ENCODE assay signal across 6 cellular contexts in genomic region chr5:174563040-174563439, GRCh38.
A peak's percentile ranks its signal among the peaks of the same experiment; 100 is the strongest.
DNase-seq lines count a peak whose midpoint lies in the region; FAIRE-seq and TF ChIP-seq lines count a peak whose summit lies in the region.
"Not testable (repeated sequence)": the region's sequence is repeated elsewhere in the genome, so short reads cannot be mapped to it uniquely, and the experiment has no call there.

No MANE protein-coding gene starts in this region.

- H3K4me1 Mint-ChIP-seq in astrocyte (ENCODE audit: low read depth, unreplicated experiment), result not testable (repeated sequence)

- not testable (repeated sequence) for H3K27ac ChIP-seq in HEK293 (ENCODE audit: extremely low read depth, low read depth, low read length); astrocyte (ENCODE audit: low read depth, low read length)

- H3K9ac ChIP-seq in astrocyte (ENCODE audit: low read length), result not testable (repeated sequence)

- H3K4me2 ChIP-seq in astrocyte (ENCODE audit: low read length), result not testable (repeated sequence)

- H3K36me3 ChIP-seq in HEK293 (ENCODE audit: control insufficient read depth in 2 of 2, insufficient read depth in 1 of 2, low read length in 2 of 2); astrocyte (ENCODE audit: insufficient read depth, low read length); bronchial epithelial cell (ENCODE audit: control insufficient read depth, insufficient read depth, low read length): not testable (repeated sequence)

- H3K9me3 Mint-ChIP-seq in astrocyte (ENCODE audit: unreplicated experiment), result not testable (repeated sequence)

- H3K79me2 ChIP-seq in astrocyte (ENCODE audit: insufficient read depth, low read length), result not testable (repeated sequence)

- not testable (repeated sequence) for H3K36me3 Mint-ChIP-seq in astrocyte (ENCODE audit: low read depth, unreplicated experiment)

- DNase-seq in Daoy (ENCODE audit: low read depth) (peak; percentile 62), M059J (ENCODE audit: low read depth) (peak; percentile 71), RPMI8226 (peak; percentile 23), astrocyte (ENCODE audit: low read depth) (peak; percentile 34), bronchial epithelial cell (ENCODE audit: low read depth) (peak; percentile 19)

- not testable (repeated sequence) for H3K27ac Mint-ChIP-seq in astrocyte (ENCODE audit: unreplicated experiment)

- not testable (repeated sequence) for H3K4me3 Mint-ChIP-seq in astrocyte (ENCODE audit: unreplicated experiment)

- not testable (repeated sequence) for H4K20me1 ChIP-seq in astrocyte (ENCODE audit: insufficient read depth, low read length)

- not testable (repeated sequence) for H3K4me3 ChIP-seq in HEK293 (ENCODE audit: low read depth, low read length); astrocyte (ENCODE audit: insufficient read depth, low read depth, low read length); bronchial epithelial cell (ENCODE audit: low read depth, low read length)

- POLR2A ChIA-PET in HEK293 (lab: Yijun Ruan, JAX), result not testable (repeated sequence)

- CTCF ChIA-PET in HEK293 (lab: Yijun Ruan, JAX), result not testable (repeated sequence)

- not testable (repeated sequence) for H2AFZ ChIP-seq in astrocyte (ENCODE audit: low read depth, low read length)

- peaks cover 48% of the 10 kb centered on the region for H3K27me3 Mint-ChIP-seq in astrocyte (ENCODE audit: low read depth, unreplicated experiment)

- not testable (repeated sequence) for H3K9me3 ChIP-seq in HEK293 (ENCODE audit: control insufficient read depth, insufficient read depth, low read depth, low read length); astrocyte (ENCODE audit: insufficient read depth, low read depth, low read length)

- not testable (repeated sequence) for FAIRE-seq in astrocyte (lab: Jason Lieb, UNC); bronchial epithelial cell (lab: Jason Lieb, UNC)

- not testable (repeated sequence) for TF ChIP-seq CTCF in HEK293 (tag by site-specific recombination; IDR thresholded peaks at IDR 0.05); astrocyte (IDR thresholded peaks at IDR 0.05; ENCODE audit: insufficient read depth, low read depth, low read length); bronchial epithelial cell (IDR thresholded peaks at IDR 0.05; ENCODE audit: insufficient read depth, low read length, severe bottlenecking)

- H3K27me3 ChIP-seq in astrocyte (ENCODE audit: insufficient read depth, low read length); bronchial epithelial cell (ENCODE audit: control insufficient read depth, insufficient read depth, low read length): not testable (repeated sequence)

- H3K4me1 ChIP-seq in HEK293 (ENCODE audit: control insufficient read depth, insufficient read depth, low read length), result not testable (repeated sequence)
- peaks cover 10% of the 10 kb centered on the region for H3K4me1 ChIP-seq in astrocyte (ENCODE audit: insufficient read depth, low read length)

TF ChIP-seq in HEK293, 187 proteins besides CTCF, POLR2A, EP300 and RAD21:
- TF ChIP-seq ZNF629 (tag by site-specific recombination; IDR thresholded peaks at IDR 0.05), result peak; percentile 35; the same call in 1 of the 2 replicates
- TF ChIP-seq GFI1B (tag by site-specific recombination; IDR thresholded peaks at IDR 0.05), result peak; percentile 56
TF ChIP-seq in HEK293: peak in this region for 2; not testable (repeated sequence) for 185.

Comparison
In these comparisons a context has a peak if more than half of its experiments do, and no peak if none do; other contexts are left out.
1. DNase-seq: peak in every context shown above with its lines; median percentile 71 in M059J; 62 in Daoy; 34 in astrocyte; 23 in RPMI8226; 19 in bronchial epithelial cell.